ENCODE assay signal across 1 cellular context in genomic region chr19:55683449-55684261, GRCh38.
TF ChIP-seq lines count a peak whose summit lies in the region.

No MANE protein-coding gene starts in this region.

TF ChIP-seq in HepG2, 621 proteins besides CTCF, POLR2A, EP300 and RAD21 (continued from another document and continues in another):
- no peak; the same call in 1 of the 2 replicates for TF ChIP-seq ZMAT3 (CRISPR knock-in tag; conservative IDR thresholded peaks at IDR 0.05)
- TF ChIP-seq HNRNPH1 (optimal IDR thresholded peaks at IDR 0.05; ENCODE audit: low read depth, low read length) = no peak
- no peak for TF ChIP-seq ZNF33A (CRISPR knock-in tag; IDR thresholded peaks at IDR 0.05; ENCODE audit: borderline replicate concordance)
- TF ChIP-seq ZNF567 (CRISPR knock-in tag; IDR thresholded peaks at IDR 0.05; ENCODE audit: borderline replicate concordance) = 0 out of 2 replicates have a peak, but pooled peaks have one; percentile 43
- TF ChIP-seq STAG1 (CRISPR knock-in tag; IDR thresholded peaks at IDR 0.05) = no peak
- no peak for TF ChIP-seq ZNF780A (CRISPR knock-in tag; IDR thresholded peaks at IDR 0.05)
- TF ChIP-seq ARID4A (CRISPR knock-in tag; IDR thresholded peaks at IDR 0.05; ENCODE audit: borderline replicate concordance) = peak; percentile 62; the same call in 1 of the 2 replicates
- TF ChIP-seq KLF6 (CRISPR knock-in tag; IDR thresholded peaks at IDR 0.05) = no peak
- TF ChIP-seq HMGA1 (CRISPR knock-in tag; conservative IDR thresholded peaks at IDR 0.05) = no peak
- peak; percentile 69; the same call in 1 of the 2 replicates for TF ChIP-seq DRAP1 (CRISPR knock-in tag; IDR thresholded peaks at IDR 0.05)
- no peak; the same call in 1 of the 2 replicates for TF ChIP-seq CEBPG (CRISPR knock-in tag; IDR thresholded peaks at IDR 0.05)
- TF ChIP-seq KDM3A (CRISPR knock-in tag; IDR thresholded peaks at IDR 0.05; ENCODE audit: low read depth) = 0 out of 2 replicates have a peak, but pooled peaks have one; percentile 17
- TF ChIP-seq MEIS1 (CRISPR knock-in tag; IDR thresholded peaks at IDR 0.05; ENCODE audit: borderline replicate concordance) = no peak
- TF ChIP-seq HMGXB4 (CRISPR knock-in tag; IDR thresholded peaks at IDR 0.05; ENCODE audit: borderline replicate concordance in 1 of 2, low read depth in 1 of 2) = peak in 1 of 2 experiments; percentile 43; a peak in 1 of 4 replicates
- no peak for TF ChIP-seq U2AF1 (optimal IDR thresholded peaks at IDR 0.05; ENCODE audit: low read depth, low read length)
- TF ChIP-seq TGIF2 (CRISPR knock-in tag; IDR thresholded peaks at IDR 0.05) = peak; percentile 67; the same call in 1 of the 2 replicates
- no peak for TF ChIP-seq TEF (CRISPR knock-in tag; IDR thresholded peaks at IDR 0.05)
- no peak for TF ChIP-seq BRF2 (CRISPR knock-in tag; IDR thresholded peaks at IDR 0.05)
- no peak for TF ChIP-seq ZNF30 (CRISPR knock-in tag; IDR thresholded peaks at IDR 0.05)
- TF ChIP-seq ZBTB37 (CRISPR knock-in tag; IDR thresholded peaks at IDR 0.05) = no peak
- TF ChIP-seq MED1 (CRISPR knock-in tag; IDR thresholded peaks at IDR 0.05) = peak; percentile 88
- peak; percentile 35; the same call in 1 of the 2 replicates for TF ChIP-seq MNT (IDR thresholded peaks at IDR 0.05)
- TF ChIP-seq ZNF580 (CRISPR knock-in tag; IDR thresholded peaks at IDR 0.05; ENCODE audit: borderline replicate concordance, low read depth) = 0 out of 2 replicates have a peak, but pooled peaks have one; percentile 26
- TF ChIP-seq MLXIP (CRISPR knock-in tag; IDR thresholded peaks at IDR 0.05; ENCODE audit: borderline replicate concordance) = no peak
- TF ChIP-seq PHF21A (CRISPR knock-in tag; IDR thresholded peaks at IDR 0.05) = 0 out of 2 replicates have a peak, but pooled peaks have one; percentile 25
- no peak for TF ChIP-seq ZNF839 (CRISPR knock-in tag; IDR thresholded peaks at IDR 0.05; ENCODE audit: borderline replicate concordance)
- no peak for TF ChIP-seq SIN3A (IDR thresholded peaks at IDR 0.05; ENCODE audit: borderline replicate concordance, low read depth, low read length)
- no peak for TF ChIP-seq ZNF33B (CRISPR knock-in tag; IDR thresholded peaks at IDR 0.05)
- TF ChIP-seq ZNF101 (CRISPR knock-in tag; IDR thresholded peaks at IDR 0.05; ENCODE audit: borderline replicate concordance, low read depth) = no peak
- TF ChIP-seq ZNF768 (CRISPR knock-in tag; IDR thresholded peaks at IDR 0.05) = no peak
- TF ChIP-seq MXD1 (CRISPR knock-in tag; IDR thresholded peaks at IDR 0.05) = no peak
- TF ChIP-seq PRMT3 (CRISPR knock-in tag; IDR thresholded peaks at IDR 0.05; ENCODE audit: borderline replicate concordance, low read depth) = no peak
- peak; percentile 78 for TF ChIP-seq MAX (IDR thresholded peaks at IDR 0.05)
- TF ChIP-seq ZSCAN25 (CRISPR knock-in tag; IDR thresholded peaks at IDR 0.05) = peak; percentile 46; the same call in 1 of the 2 replicates
- no peak for TF ChIP-seq EED (CRISPR knock-in tag; IDR thresholded peaks at IDR 0.05)
- TF ChIP-seq NFIC (IDR thresholded peaks at IDR 0.05; ENCODE audit: low read length) = no peak; the same call in 1 of the 2 replicates
- TF ChIP-seq ZNF577 (CRISPR knock-in tag; IDR thresholded peaks at IDR 0.05; ENCODE audit: borderline replicate concordance, low read depth) = no peak
- no peak for TF ChIP-seq ZNF879 (CRISPR knock-in tag; IDR thresholded peaks at IDR 0.05)
- no peak for TF ChIP-seq MTERF4 (CRISPR knock-in tag; IDR thresholded peaks at IDR 0.05)
- no peak for TF ChIP-seq NCOA1 (CRISPR knock-in tag; IDR thresholded peaks at IDR 0.05)
- no peak for TF ChIP-seq ZNF317 (CRISPR knock-in tag; IDR thresholded peaks at IDR 0.05)
- TF ChIP-seq PAF1 (CRISPR knock-in tag; IDR thresholded peaks at IDR 0.05) = no peak
- no peak for TF ChIP-seq ZNF704 (CRISPR knock-in tag; IDR thresholded peaks at IDR 0.05; ENCODE audit: borderline replicate concordance)
- TF ChIP-seq TBX3 (IDR thresholded peaks at IDR 0.05; ENCODE audit: borderline replicate concordance) = peak; percentile 28; the same call in 1 of the 2 replicates
- TF ChIP-seq ZNF605 (CRISPR knock-in tag; IDR thresholded peaks at IDR 0.05) = peak; percentile 36; the same call in 1 of the 2 replicates
- TF ChIP-seq SMAD1 (CRISPR knock-in tag; IDR thresholded peaks at IDR 0.05; ENCODE audit: borderline replicate concordance, low read depth) = 0 out of 2 replicates have a peak, but pooled peaks have one; percentile 15
